25 cellular contexts compared by ENCODE assay signal in the genomic region with DNA sequence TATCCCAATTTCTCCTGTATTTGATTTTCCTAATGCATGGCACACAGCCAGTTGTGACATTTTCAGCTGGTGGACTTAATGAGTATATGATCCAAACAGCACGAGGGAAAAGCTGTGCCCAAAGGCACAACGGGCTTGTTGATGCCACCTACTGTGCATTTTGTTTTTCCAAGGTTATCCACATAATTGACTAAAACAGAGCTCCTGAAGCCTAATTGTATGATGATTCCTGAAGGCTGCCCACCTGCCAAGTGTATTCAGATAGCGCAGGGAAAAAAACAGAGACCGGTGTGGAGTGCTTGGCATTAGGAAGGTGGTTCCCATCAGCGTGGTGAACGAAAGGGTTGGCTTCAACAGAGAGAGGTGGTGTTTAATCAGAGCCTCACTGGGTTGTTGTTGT. TPM values are rescaled to one million over a fixed set of nuclear protein-coding genes. Genes with fewer than 3 reads are reported as not detected.
A peak's percentile ranks its signal among the peaks of the same experiment; 100 is the strongest.
DNase-seq lines count a peak whose midpoint lies in the region; ATAC-seq, FAIRE-seq and TF ChIP-seq lines count a peak whose summit lies in the region.
"Had no signal": no experiment of that assay in that cellular context is flagged by ENCODE, and none has a peak within 500 bp of the region (broad histone marks: within the 10 kb centered on the region; RNA-seq: fewer than 3 reads in every experiment).

No MANE protein-coding gene starts in this region.

- H3K18ac ChIP-seq in H9 (ENCODE audit: insufficient read length, low read depth, low read length) = no peak overlapping the region

- H3K56ac ChIP-seq in H9 (ENCODE audit: insufficient read length, low read depth, low read length) = no peak overlapping the region

- no peak overlapping the region for H3K4me2 ChIP-seq in H9 (ENCODE audit: insufficient read depth, insufficient read length, low read length)
- H3K4me2 ChIP-seq: hepatocyte had no signal

- no peak overlapping the region for H2BK15ac ChIP-seq in H9 (ENCODE audit: low read depth, low read length)

- no peak for TF ChIP-seq POLR2A in right lobe of liver (IDR thresholded peaks at IDR 0.05)
- no peak for TF ChIP-seq POLR2A in GM12891 (IDR thresholded peaks at IDR 0.05; ENCODE audit: low read depth, low read length)

- H3K9me3 ChIP-seq in H9 (ENCODE audit: control insufficient read depth, low read depth, low read length) = no peaks in the 10 kb centered on the region
- H3K9me3 ChIP-seq in right lobe of liver = no peaks in the 10 kb centered on the region
- H3K9me3 ChIP-seq: lower lobe of right lung, Peyer's patch, psoas muscle, SJSA1, suprapubic skin, uterus had no signal

- H3K27ac ChIP-seq in H9 (ENCODE audit: insufficient read length, low read depth, low read length) = no peak overlapping the region
- no peak overlapping the region for H3K27ac ChIP-seq in right lobe of liver
- H3K27ac ChIP-seq: brain microvascular endothelial cell, foreskin keratinocyte, hepatocyte, lower lobe of right lung, Peyer's patch, psoas muscle, suprapubic skin, uterus had no signal

- no peaks in the 10 kb centered on the region for H3K36me3 ChIP-seq in right lobe of liver
- H3K36me3 ChIP-seq: brain microvascular endothelial cell, lower lobe of right lung, Peyer's patch, suprapubic skin, uterus had no signal

- no peaks in the 10 kb centered on the region for H4K20me1 ChIP-seq in H9 (ENCODE audit: control insufficient read depth, insufficient read depth, insufficient read length)

- no peaks in the 10 kb centered on the region for H3K27me3 ChIP-seq in H9 (ENCODE audit: insufficient read depth, low read length)
- H3K27me3 ChIP-seq in right lobe of liver = no peaks in the 10 kb centered on the region
- H3K27me3 ChIP-seq: brain microvascular endothelial cell, foreskin keratinocyte, hepatocyte, Peyer's patch, SJSA1, suprapubic skin, uterus had no signal

- ATAC-seq in right lobe of liver = peak in 3 of 4 donors; percentile 25 to 67 (median 57)
- no peak for ATAC-seq in HG02763 (IDR thresholded peaks at IDR 0.05; ENCODE audit: unreplicated experiment)
- ATAC-seq: activated CD4-positive, alpha-beta T cell treated with anti-CD3 and anti-CD28 coated beads for 36 hours; foreskin keratinocyte; lower lobe of right lung; stimulated activated memory B cell treated with anti-CD40 and anti-IgM and Interleukin-4, amounts not matched to agents 10 μg/mL and 1 μg/mL and 100 μg/mL, for 72 hours had no signal

- no peak overlapping the region for H2AK5ac ChIP-seq in H9 (ENCODE audit: insufficient read length, low read length)

- no peak overlapping the region for H3K4me3 Mint-ChIP-seq in activated CD4-positive, alpha-beta T cell treated with anti-CD3 and anti-CD28 coated beads, Interleukin-2, amount 10 ng/mL, durations not matched to agents 24 days and 14 days
- H3K4me3 Mint-ChIP-seq in H9 = no peak overlapping the region
- H3K4me3 Mint-ChIP-seq: activated CD4-positive, alpha-beta T cell treated with anti-CD3 and anti-CD28 coated beads for 36 hours; stimulated activated memory B cell treated with anti-CD40 and anti-IgM and Interleukin-4, amounts not matched to agents 10 μg/mL and 1 μg/mL and 100 μg/mL, for 72 hours had no signal

- no peak overlapping the region for H3T11ph ChIP-seq in H9 (ENCODE audit: low read length)

- no peak overlapping the region for H2AFZ ChIP-seq in H9 (ENCODE audit: low read length)
- H2AFZ ChIP-seq: hepatocyte had no signal

- no peak overlapping the region for H4K8ac ChIP-seq in H9 (replicated peaks; ENCODE audit: insufficient read length, low read depth, low read length)

- no peak overlapping the region for H2BK12ac ChIP-seq in H9 (ENCODE audit: insufficient read length, low read depth, low read length)

- H3K4ac ChIP-seq in H9 (ENCODE audit: low read depth, low read length) = no peak overlapping the region

- no peaks in the 10 kb centered on the region for H3K27me3 Mint-ChIP-seq in activated CD4-positive, alpha-beta T cell treated with anti-CD3 and anti-CD28 coated beads, Interleukin-2, amount 10 ng/mL, durations not matched to agents 24 days and 14 days
- no peaks in the 10 kb centered on the region for H3K27me3 Mint-ChIP-seq in H9 (ENCODE audit: low read depth)
- H3K27me3 Mint-ChIP-seq: activated CD4-positive, alpha-beta T cell treated with anti-CD3 and anti-CD28 coated beads for 36 hours had no signal

- H3K4me1 ChIP-seq in H9 (ENCODE audit: insufficient read depth, low read length) (peaks cover 6% of the 10 kb centered on the region; the same call in 1 of the 2 replicates), right lobe of liver (peaks cover 0 to 7% (median 0%) of the 10 kb centered on the region in 4 donors)
- H3K4me1 ChIP-seq: Peyer's patch had no signal

- H4K5ac ChIP-seq in H9 (ENCODE audit: insufficient read length, low read depth, low read length) = no peak overlapping the region

- no peaks in the 10 kb centered on the region for H3K9me3 Mint-ChIP-seq in activated CD4-positive, alpha-beta T cell treated with anti-CD3 and anti-CD28 coated beads, Interleukin-2, amount 10 ng/mL, durations not matched to agents 24 days and 14 days
- H3K9me3 Mint-ChIP-seq in H9 = no peaks in the 10 kb centered on the region
- H3K9me3 Mint-ChIP-seq: stimulated activated memory B cell treated with anti-CD40 and anti-IgM and Interleukin-4, amounts not matched to agents 10 μg/mL and 1 μg/mL and 100 μg/mL, for 72 hours had no signal

- H3K79me1 ChIP-seq in H9 (ENCODE audit: insufficient read depth, low read depth, low read length, poor library complexity, severe bottlenecking) = no peaks in the 10 kb centered on the region

- no CpG with 5 or more reads among the region's 6 CpGs for WGBS in H9 (ENCODE audit: extremely low coverage, insufficient read length, low lambda C conversion rate)
- WGBS in right lobe of liver (ENCODE audit: insufficient coverage, low coverage, low lambda C conversion rate, missing lambda C conversion rate) = 63% methylated on average over 5 of the region's 6 CpGs

- H3K4me3 ChIP-seq in right lobe of liver = no peak overlapping the region
- H3K4me3 ChIP-seq: hepatocyte, lower lobe of right lung, Peyer's patch, psoas muscle, SJSA1, suprapubic skin, uterus had no signal

- peaks cover 9% of the 10 kb centered on the region for H3K79me2 ChIP-seq in H9 (ENCODE audit: insufficient read depth, low read length)

- peak; percentile 53 for DNase-seq in activated CD4-positive, alpha-beta T cell treated with anti-CD3 and anti-CD28 coated beads, Interleukin-2, amount 10 ng/mL, durations not matched to agents 24 days and 14 days
- DNase-seq in activated CD4-positive, alpha-beta T cell treated with anti-CD3 and anti-CD28 coated beads for 48 hours = no peak
- DNase-seq in H9 (no peak), NCI-H748 (lab: John Stamatoyannopoulos, UW; ENCODE audit: unreplicated experiment) (peak; percentile 98), right lobe of liver (no peak), 8988T (no peak), GM12891 (ENCODE audit: insufficient read length, low spot score) (no peak)
- DNase-seq: activated CD4-positive, alpha-beta T cell treated with anti-CD3 and anti-CD28 coated beads for 36 hours; brain microvascular endothelial cell; C1 segment of cervical spinal cord; DMS 273 treated with DMSO at 0.1 percent for 48 hours; effector CD8-positive, alpha-beta T cell; foreskin keratinocyte; lower lobe of right lung; NK-92 treated with Interleukin-12 subunit alpha and Interleukin-12 subunit beta, amount 100 ng/mL, for 24 hours; Peyer's patch; psoas muscle; uterus had no signal

- H3K27ac Mint-ChIP-seq in activated CD4-positive, alpha-beta T cell treated with anti-CD3 and anti-CD28 coated beads, Interleukin-2, amount 10 ng/mL, durations not matched to agents 24 days and 14 days = no peak overlapping the region
- H3K27ac Mint-ChIP-seq in H9 = peak overlapping the region; percentile 56 to 93 (median 92); a peak in 6 of 7 replicates
- H3K27ac Mint-ChIP-seq: stimulated activated memory B cell treated with anti-CD40 and anti-IgM and Interleukin-4, amounts not matched to agents 10 μg/mL and 1 μg/mL and 100 μg/mL, for 72 hours had no signal

- no peak overlapping the region for H3K14ac ChIP-seq in H9 (ENCODE audit: insufficient read depth, low read length)

- FAIRE-seq in GM12891 (lab: Jason Lieb, UNC) = no peak
- FAIRE-seq: GM18507, H54 had no signal

- peaks cover 43% of the 10 kb centered on the region for H3K4me1 Mint-ChIP-seq in activated CD4-positive, alpha-beta T cell treated with anti-CD3 and anti-CD28 coated beads, Interleukin-2, amount 10 ng/mL, durations not matched to agents 24 days and 14 days
- peaks cover 38 to 48% of the 10 kb centered on the region in 2 experiments for H3K4me1 Mint-ChIP-seq in H9
- H3K4me1 Mint-ChIP-seq: stimulated activated memory B cell treated with anti-CD40 and anti-IgM and Interleukin-4, amounts not matched to agents 10 μg/mL and 1 μg/mL and 100 μg/mL, for 72 hours had no signal

- no peak overlapping the region for H4K91ac ChIP-seq in H9 (ENCODE audit: insufficient read length, low read depth, low read length)

- H3K23me2 ChIP-seq in H9 (ENCODE audit: insufficient read length, low read depth, low read length, poor library complexity, severe bottlenecking) = no peaks in the 10 kb centered on the region

- TF ChIP-seq CTCF in H9 (conservative IDR thresholded peaks at IDR 0.05) = no peak
- TF ChIP-seq CTCF in right lobe of liver (IDR thresholded peaks at IDR 0.05) = peak in 2 of 4 donors; percentile 13 to 26

- no peak overlapping the region for H3K9ac ChIP-seq in H9 (ENCODE audit: extremely low read depth, insufficient read length, low read length)

- no peak overlapping the region for H2BK120ac ChIP-seq in H9 (ENCODE audit: low read depth, low read length, poor library complexity, severe bottlenecking)

- H3K23ac ChIP-seq in H9 (ENCODE audit: insufficient read length, low read depth, low read length) = no peak overlapping the region

- no peak overlapping the region for H2BK5ac ChIP-seq in H9 (ENCODE audit: insufficient read length, low read length)

- peaks cover 2% of the 10 kb centered on the region for H3K36me3 Mint-ChIP-seq in activated CD4-positive, alpha-beta T cell treated with anti-CD3 and anti-CD28 coated beads, Interleukin-2, amount 10 ng/mL, durations not matched to agents 24 days and 14 days (ENCODE audit: low read depth)
- H3K36me3 Mint-ChIP-seq in H9 (ENCODE audit: insufficient read depth in 1 of 3, low read depth in 3 of 3) = no peaks in the 10 kb centered on the region; a peak in 1 of 7 replicates
- H3K36me3 Mint-ChIP-seq: stimulated activated memory B cell treated with anti-CD40 and anti-IgM and Interleukin-4, amounts not matched to agents 10 μg/mL and 1 μg/mL and 100 μg/mL, for 72 hours had no signal

- H2BK20ac ChIP-seq in H9 (ENCODE audit: low read depth, low read length, poor library complexity, severe bottlenecking) = no peak overlapping the region

- intact Hi-C loops in activated CD4-positive, alpha-beta T cell treated with anti-CD3 and anti-CD28 coated beads, Interleukin-2, amount 10 ng/mL, durations not matched to agents 24 days and 14 days (cut with micrococcal nuclease) = no loop called here
- intact Hi-C loops in right lobe of liver (cut with DNase I) = no loop called here

TF ChIP-seq in GM12891, 5 proteins besides CTCF, POLR2A, EP300 and RAD21 (continues in another document):
- no peak for TF ChIP-seq PAX5 (IDR thresholded peaks at IDR 0.05; ENCODE audit: insufficient read depth, low read length, severe bottlenecking)

RNA-seq across cellular contexts. Expression of a gene that starts 14.9 kb away (rescaled TPM):
- 34.0 and 35.2 TPM in 2 replicates for total RNA-seq in activated CD4-positive, alpha-beta T cell treated with anti-CD3 and anti-CD28 coated beads, Interleukin-2, amount 10 ng/mL, durations not matched to agents 24 days and 14 days
- total RNA-seq in H9 (2021) = 75.8 and 77.5 TPM in 2 replicates
- total RNA-seq in right lobe of liver = 10 to 100 TPM in 4 of 6 experiments, 1 to 10 TPM in 2; 8.5 to 21.4 (median 14.3) TPM
- polyA plus RNA-seq in GM12891 (2012; ENCODE audit: low read depth, missing spikeins) = 0.14 TPM

Comparison
In these comparisons a context has a peak if more than half of its experiments do, and no peak if none do; other contexts are left out.
1. DNase-seq: peak in activated CD4-positive, alpha-beta T cell treated with anti-CD3 and anti-CD28 coated beads, Interleukin-2, amount 10 ng/mL, durations not matched to agents 24 days and 14 days (single experiment) and NCI-H748 (single experiment); none in activated CD4-positive, alpha-beta T cell treated with anti-CD3 and anti-CD28 coated beads for 48 hours (single experiment), H9 (single experiment), right lobe of liver (0 of 3), 8988T (single experiment) and GM12891 (single experiment).